In the genomic region with DNA sequence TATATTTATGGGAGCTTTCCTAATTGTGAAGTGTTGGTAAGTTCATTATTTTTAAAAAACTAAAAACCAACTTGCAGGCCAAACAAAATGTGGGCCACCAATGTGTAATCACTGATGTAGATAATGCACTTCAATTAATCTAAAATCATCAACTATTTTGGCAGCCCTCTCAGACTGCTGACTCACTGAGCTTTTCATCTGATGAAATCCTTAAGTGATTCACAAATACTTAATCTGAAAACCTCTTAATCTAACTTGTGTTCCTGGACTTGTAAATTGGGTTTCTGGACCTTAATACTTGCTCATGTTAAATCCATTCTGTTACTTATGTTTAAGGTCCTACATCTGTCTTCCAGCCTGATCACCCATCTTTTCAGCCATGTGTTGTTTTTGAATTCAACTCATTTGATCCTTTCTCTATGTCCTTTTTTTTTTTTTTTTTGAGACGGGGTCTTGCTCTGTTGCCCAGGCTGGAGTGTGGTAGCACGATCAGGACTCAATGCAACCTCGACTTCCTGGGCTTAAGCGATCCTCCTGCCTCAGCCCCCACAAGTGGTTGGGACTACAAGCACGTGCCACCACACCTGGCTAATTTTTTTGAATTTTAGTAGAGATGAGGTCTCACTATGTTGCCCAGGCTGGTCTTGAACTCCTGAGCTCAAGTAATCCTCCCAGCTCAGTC, we compare ENCODE assay signal across 1 cellular context.
TF ChIP-seq lines count a peak whose summit lies in the region.

No MANE protein-coding gene starts in this region.

TF ChIP-seq in K562, 482 proteins besides CTCF, POLR2A, EP300 and RAD21 (continued from another document and continues in another):
- TF ChIP-seq ZBTB12 (CRISPR knock-in tag; IDR thresholded peaks at IDR 0.05) = no peak
- TF ChIP-seq, protein P1, sequence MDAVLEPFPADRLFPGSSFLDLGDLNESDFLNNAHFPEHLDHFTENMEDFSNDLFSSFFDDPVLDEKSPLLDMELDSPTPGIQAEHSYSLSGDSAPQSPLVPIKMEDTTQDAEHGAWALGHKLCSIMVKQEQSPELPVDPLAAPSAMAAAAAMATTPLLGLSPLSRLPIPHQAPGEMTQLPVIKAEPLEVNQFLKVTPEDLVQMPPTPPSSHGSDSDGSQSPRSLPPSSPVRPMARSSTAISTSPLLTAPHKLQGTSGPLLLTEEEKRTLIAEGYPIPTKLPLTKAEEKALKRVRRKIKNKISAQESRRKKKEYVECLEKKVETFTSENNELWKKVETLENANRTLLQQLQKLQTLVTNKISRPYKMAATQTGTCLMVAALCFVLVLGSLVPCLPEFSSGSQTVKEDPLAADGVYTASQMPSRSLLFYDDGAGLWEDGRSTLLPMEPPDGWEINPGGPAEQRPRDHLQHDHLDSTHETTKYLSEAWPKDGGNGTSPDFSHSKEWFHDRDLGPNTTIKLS (IDR thresholded peaks at IDR 0.05; ENCODE audit: borderline replicate concordance, low read depth) = no peak
- TF ChIP-seq MAFF (IDR thresholded peaks at IDR 0.05; ENCODE audit: low read length) = no peak; the same call in 1 of the 2 replicates
- peak; percentile 67 for TF ChIP-seq C11orf30 (IDR thresholded peaks at IDR 0.05; ENCODE audit: low read depth)
- TF ChIP-seq LARP7 (IDR thresholded peaks at IDR 0.05) = no peak
- TF ChIP-seq, protein P2, sequence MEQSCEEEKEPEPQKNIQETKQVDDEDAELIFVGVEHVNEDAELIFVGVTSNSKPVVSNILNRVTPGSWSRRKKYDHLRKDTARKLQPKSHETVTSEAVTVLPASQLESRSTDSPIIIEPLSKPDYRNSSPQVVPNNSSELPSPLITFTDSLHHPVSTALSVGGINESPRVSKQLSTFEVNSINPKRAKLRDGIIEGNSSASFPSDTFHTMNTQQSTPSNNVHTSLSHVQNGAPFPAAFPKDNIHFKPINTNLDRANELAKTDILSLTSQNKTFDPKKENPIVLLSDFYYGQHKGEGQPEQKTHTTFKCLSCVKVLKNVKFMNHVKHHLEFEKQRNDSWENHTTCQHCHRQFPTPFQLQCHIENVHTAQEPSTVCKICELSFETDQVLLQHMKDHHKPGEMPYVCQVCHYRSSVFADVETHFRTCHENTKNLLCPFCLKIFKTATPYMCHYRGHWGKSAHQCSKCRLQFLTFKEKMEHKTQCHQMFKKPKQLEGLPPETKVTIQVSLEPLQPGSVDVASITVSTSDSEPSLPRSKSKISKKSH (CRISPR knock-in tag; IDR thresholded peaks at IDR 0.05) = no peak
- TF ChIP-seq, protein P3, sequence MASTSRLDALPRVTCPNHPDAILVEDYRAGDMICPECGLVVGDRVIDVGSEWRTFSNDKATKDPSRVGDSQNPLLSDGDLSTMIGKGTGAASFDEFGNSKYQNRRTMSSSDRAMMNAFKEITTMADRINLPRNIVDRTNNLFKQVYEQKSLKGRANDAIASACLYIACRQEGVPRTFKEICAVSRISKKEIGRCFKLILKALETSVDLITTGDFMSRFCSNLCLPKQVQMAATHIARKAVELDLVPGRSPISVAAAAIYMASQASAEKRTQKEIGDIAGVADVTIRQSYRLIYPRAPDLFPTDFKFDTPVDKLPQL (IDR thresholded peaks at IDR 0.05; ENCODE audit: extremely low read depth, insufficient read length) = no peak
- TF ChIP-seq NFIC (IDR thresholded peaks at IDR 0.05) = no peak
- no peak for TF ChIP-seq ZC3H11A (IDR thresholded peaks at IDR 0.05; ENCODE audit: low read depth, low read length)
- TF ChIP-seq L3MBTL2 (IDR thresholded peaks at IDR 0.05) = no peak
- TF ChIP-seq NCOA6 (IDR thresholded peaks at IDR 0.05) = no peak
- no peak for TF ChIP-seq RUNX1 (IDR thresholded peaks at IDR 0.05; ENCODE audit: low read depth)
- TF ChIP-seq ARHGAP35 (IDR thresholded peaks at IDR 0.05; ENCODE audit: partially characterized antibody) = no peak
- TF ChIP-seq JUN (IDR thresholded peaks at IDR 0.05; ENCODE audit: borderline replicate concordance, low read depth, low read length) = no peak
- no peak for TF ChIP-seq JUN (CRISPR knock-in tag; IDR thresholded peaks at IDR 0.05; ENCODE audit: borderline replicate concordance)
- no peak for TF ChIP-seq CBX5 (IDR thresholded peaks at IDR 0.05; ENCODE audit: borderline replicate concordance, low read depth)
- TF ChIP-seq HNRNPK (IDR thresholded peaks at IDR 0.05; ENCODE audit: low read depth, low read length, poor library complexity, severe bottlenecking) = no peak
- TF ChIP-seq RFX1 (IDR thresholded peaks at IDR 0.05) = no peak
- no peak for TF ChIP-seq ZNF740 (CRISPR knock-in tag; IDR thresholded peaks at IDR 0.05)
- no peak for TF ChIP-seq ZNF740 (tag; IDR thresholded peaks at IDR 0.05)
- TF ChIP-seq CEBPZ (IDR thresholded peaks at IDR 0.05; ENCODE audit: borderline replicate concordance, low read depth, low read length) = no peak
- TF ChIP-seq MAFG (tag; conservative IDR thresholded peaks at IDR 0.05) = peak; percentile 52; the same call in 1 of the 2 replicates
- no peak for TF ChIP-seq E2F8 (IDR thresholded peaks at IDR 0.05; ENCODE audit: low read depth, partially characterized antibody)
- no peak for TF ChIP-seq SPI1 (IDR thresholded peaks at IDR 0.05; ENCODE audit: borderline replicate concordance, low read depth, low read length)
- TF ChIP-seq ZBTB9 (CRISPR knock-in tag; IDR thresholded peaks at IDR 0.05) = no peak
- TF ChIP-seq CHCHD3 (CRISPR knock-in tag; IDR thresholded peaks at IDR 0.05) = no peak
- TF ChIP-seq, protein P4, sequence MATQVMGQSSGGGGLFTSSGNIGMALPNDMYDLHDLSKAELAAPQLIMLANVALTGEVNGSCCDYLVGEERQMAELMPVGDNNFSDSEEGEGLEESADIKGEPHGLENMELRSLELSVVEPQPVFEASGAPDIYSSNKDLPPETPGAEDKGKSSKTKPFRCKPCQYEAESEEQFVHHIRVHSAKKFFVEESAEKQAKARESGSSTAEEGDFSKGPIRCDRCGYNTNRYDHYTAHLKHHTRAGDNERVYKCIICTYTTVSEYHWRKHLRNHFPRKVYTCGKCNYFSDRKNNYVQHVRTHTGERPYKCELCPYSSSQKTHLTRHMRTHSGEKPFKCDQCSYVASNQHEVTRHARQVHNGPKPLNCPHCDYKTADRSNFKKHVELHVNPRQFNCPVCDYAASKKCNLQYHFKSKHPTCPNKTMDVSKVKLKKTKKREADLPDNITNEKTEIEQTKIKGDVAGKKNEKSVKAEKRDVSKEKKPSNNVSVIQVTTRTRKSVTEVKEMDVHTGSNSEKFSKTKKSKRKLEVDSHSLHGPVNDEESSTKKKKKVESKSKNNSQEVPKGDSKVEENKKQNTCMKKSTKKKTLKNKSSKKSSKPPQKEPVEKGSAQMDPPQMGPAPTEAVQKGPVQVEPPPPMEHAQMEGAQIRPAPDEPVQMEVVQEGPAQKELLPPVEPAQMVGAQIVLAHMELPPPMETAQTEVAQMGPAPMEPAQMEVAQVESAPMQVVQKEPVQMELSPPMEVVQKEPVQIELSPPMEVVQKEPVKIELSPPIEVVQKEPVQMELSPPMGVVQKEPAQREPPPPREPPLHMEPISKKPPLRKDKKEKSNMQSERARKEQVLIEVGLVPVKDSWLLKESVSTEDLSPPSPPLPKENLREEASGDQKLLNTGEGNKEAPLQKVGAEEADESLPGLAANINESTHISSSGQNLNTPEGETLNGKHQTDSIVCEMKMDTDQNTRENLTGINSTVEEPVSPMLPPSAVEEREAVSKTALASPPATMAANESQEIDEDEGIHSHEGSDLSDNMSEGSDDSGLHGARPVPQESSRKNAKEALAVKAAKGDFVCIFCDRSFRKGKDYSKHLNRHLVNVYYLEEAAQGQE (CRISPR knock-in tag; IDR thresholded peaks at IDR 0.05; ENCODE audit: low read depth) = no peak
- no peak for TF ChIP-seq RBM15 (IDR thresholded peaks at IDR 0.05; ENCODE audit: insufficient read depth, low read length)
- TF ChIP-seq PBX2 (CRISPR knock-in tag; IDR thresholded peaks at IDR 0.05; ENCODE audit: low read depth) = no peak
- peak; percentile 45; the same call in 1 of the 2 replicates for TF ChIP-seq PBX2 (tag; conservative IDR thresholded peaks at IDR 0.05; ENCODE audit: low read depth)
